ENCODE assay signal across 8 cellular contexts in genomic region chr6:151014404-151015150, GRCh38.
DNase-seq lines count a peak whose midpoint lies in the region; ATAC-seq and TF ChIP-seq lines count a peak whose summit lies in the region.

No MANE protein-coding gene starts in this region.

- peak; percentile 99 for TF ChIP-seq RAD21 in liver (IDR thresholded peaks at IDR 0.05)

- peak; percentile 81 for ATAC-seq in HG02759 (IDR thresholded peaks at IDR 0.05; ENCODE audit: unreplicated experiment)

- no peak overlapping the region for H3K27ac Mint-ChIP-seq in chondrocyte (ENCODE audit: unreplicated experiment)

- TF ChIP-seq CTCF in GM12864 (IDR thresholded peaks at IDR 0.05; ENCODE audit: low read depth, low read length, missing control alignments) (peak; percentile 97), chondrocyte (IDR thresholded peaks at IDR 0.05) (peak; percentile 99), liver (IDR thresholded peaks at IDR 0.05; ENCODE audit: low read depth, low read length, missing input control) (peak; percentile 99)

- no peak overlapping the region for H3K4me3 Mint-ChIP-seq in chondrocyte (ENCODE audit: unreplicated experiment)

- peaks cover 21% of the 10 kb centered on the region for H3K36me3 Mint-ChIP-seq in chondrocyte (ENCODE audit: low read depth)

- H3K27ac ChIP-seq in liver (ENCODE audit: low read depth in 1 of 2, low read length in 2 of 2), result no peak overlapping the region

- WGBS in liver, result 55% methylated on average over 6 of the region's 6 CpGs

- no peaks in the 10 kb centered on the region for H3K27me3 Mint-ChIP-seq in chondrocyte (ENCODE audit: low read depth)

- H3K4me1 Mint-ChIP-seq in chondrocyte (ENCODE audit: low read depth), result peaks cover 21% of the 10 kb centered on the region

- peaks cover 0 to 3% (median 3%) of the 10 kb centered on the region in 4 donors for H3K4me1 ChIP-seq in liver (ENCODE audit: control insufficient read depth in 4 of 4, insufficient read depth in 4 of 4, low read length in 3 of 4)

- no peaks in the 10 kb centered on the region for H3K9me3 Mint-ChIP-seq in chondrocyte (ENCODE audit: low read depth)

- H3K36me3 ChIP-seq in liver (ENCODE audit: control insufficient read depth in 4 of 4, insufficient read depth in 3 of 4, low read depth in 1 of 4, low read length in 3 of 4), result no peaks in the 10 kb centered on the region

- H3K4me3 ChIP-seq in GM12864 (ENCODE audit: low read depth, low read length) (no peak overlapping the region), liver (ENCODE audit: low read depth in 1 of 3, low read length in 3 of 3) (no peak overlapping the region)

- no peaks in the 10 kb centered on the region for H3K27me3 ChIP-seq in liver (ENCODE audit: control insufficient read depth in 4 of 4, insufficient read depth in 4 of 4, low read length in 3 of 4)

- DNase-seq in GM12864 (ENCODE audit: low read depth) (peak; percentile 38), NCI-H2081 treated with DMSO at 0.1 percent for 48 hours (lab: John Stamatoyannopoulos, UW) (peak; percentile 0), chondrocyte (ENCODE audit: low spot score) (no peak), OCI-M2 (lab: John Stamatoyannopoulos, UW; ENCODE audit: unreplicated experiment) (no peak)
- DNase-seq in activated CD4-positive, CD25-positive, alpha-beta regulatory T cell treated with anti-CD3 and anti-CD28 coated beads, Interleukin-2, amount 50 U/mL, for 16 hours (ENCODE audit: low read depth, low spot score), result peak; percentile 21
- peak; percentile 6 to 40 (median 22) for DNase-seq in stimulated activated CD4-positive, alpha-beta T cell treated with anti-CD3 and anti-CD28 coated beads, TNF-alpha, amount 100 ng/mL, for 24 hours (ENCODE audit: low read depth in 3 of 3)

- no peak overlapping the region for H3K9ac ChIP-seq in liver (ENCODE audit: low read depth in 1 of 2, low read length in 2 of 2)

- no peaks in the 10 kb centered on the region for H3K9me3 ChIP-seq in liver (ENCODE audit: control insufficient read depth in 4 of 4, low read length in 3 of 4)

TF ChIP-seq in liver, 16 proteins besides CTCF, POLR2A, EP300 and RAD21:
- TF ChIP-seq HNF4A (conservative IDR thresholded peaks at IDR 0.05) (no peak), NR2F2 (IDR thresholded peaks at IDR 0.05) (peak; percentile 7), REST (IDR thresholded peaks at IDR 0.05) (no peak)

Comparison
In these comparisons a context has a peak if more than half of its experiments do, and no peak if none do; other contexts are left out.
1. DNase-seq: peak in GM12864 (single experiment), NCI-H2081 treated with DMSO at 0.1 percent for 48 hours (single experiment), activated CD4-positive, CD25-positive, alpha-beta regulatory T cell treated with anti-CD3 and anti-CD28 coated beads, Interleukin-2, amount 50 U/mL, for 16 hours (single experiment) and stimulated activated CD4-positive, alpha-beta T cell treated with anti-CD3 and anti-CD28 coated beads, TNF-alpha, amount 100 ng/mL, for 24 hours (3 of 3); none in chondrocyte (single experiment) and OCI-M2 (single experiment).
2. Peak in every context shown above with its lines, with median percentiles within 50 percentile points of each other: CTCF ChIP-seq.